ENCODE assay signal across 10 cellular contexts in genomic region chr5:150490296-150490669, GRCh38. TPM values are rescaled to one million over a fixed set of nuclear protein-coding genes. Genes with fewer than 3 reads are reported as not detected.
DNase-seq lines count a peak whose midpoint lies in the region; TF ChIP-seq lines count a peak whose summit lies in the region.
"Had no signal": no experiment of that assay in that cellular context is flagged by ENCODE, and none has a peak within 500 bp of the region (broad histone marks: within the 10 kb centered on the region; RNA-seq: fewer than 3 reads in every experiment).

No MANE protein-coding gene starts in this region.

- H2AK5ac ChIP-seq in neuronal stem cell (ENCODE audit: low read depth, low read length): no peak overlapping the region

- peak overlapping the region; percentile 10 for H2BK5ac ChIP-seq in neuronal stem cell (ENCODE audit: low read length)

- no peak overlapping the region for H2AFZ ChIP-seq in neuronal stem cell (ENCODE audit: low read length)

- DNase-seq in right atrium auricular region (ENCODE audit: low spot score) (no peak), cardiac septum (ENCODE audit: low spot score) (no peak), endothelial cell (ENCODE audit: low spot score) (no peak), neuronal stem cell (ENCODE audit: low spot score) (no peak), epidermal melanocyte (ENCODE audit: insufficient read length, low spot score) (no peak), putamen (ENCODE audit: low spot score) (no peak), HuH-7 (ENCODE audit: low spot score) (no peak)
- no peak for DNase-seq in stimulated activated CD4-positive, alpha-beta T cell treated with anti-CD3 and anti-CD28 coated beads, Interleukin-4, amount 100 ng/mL, for 24 hours
- DNase-seq: activated CD8-positive, alpha-beta memory T cell treated with anti-CD3 and anti-CD28 coated beads for 24 hours; KG1 had no signal

- no peaks in the 10 kb centered on the region for H3K27me3 ChIP-seq in right atrium auricular region
- H3K27me3 ChIP-seq in neuronal stem cell (ENCODE audit: control insufficient read depth in 3 of 3, insufficient read depth in 3 of 3, low read depth in 1 of 3, low read length in 3 of 3): no peaks in the 10 kb centered on the region

- peaks cover 0 to 66% of the 10 kb centered on the region in 2 donors for H3K4me1 ChIP-seq in right atrium auricular region
- H3K4me1 ChIP-seq in neuronal stem cell (ENCODE audit: control insufficient read depth in 2 of 2, insufficient read depth in 1 of 2, low read depth in 1 of 2, low read length in 2 of 2): peaks cover 22 to 43% of the 10 kb centered on the region in 2 donors

- H3K4ac ChIP-seq in neuronal stem cell (ENCODE audit: low read length): no peak overlapping the region

- H3K14ac ChIP-seq in neuronal stem cell (ENCODE audit: low read length): no peak overlapping the region

- no peak overlapping the region for H4K8ac ChIP-seq in neuronal stem cell (ENCODE audit: low read depth, low read length)

- H3K27me3 Mint-ChIP-seq in endothelial cell (ENCODE audit: unreplicated experiment): peaks cover 23% of the 10 kb centered on the region

- H2BK120ac ChIP-seq in neuronal stem cell (ENCODE audit: low read depth, low read length): no peak overlapping the region

- H3K27ac Mint-ChIP-seq in endothelial cell (ENCODE audit: unreplicated experiment): peak overlapping the region; percentile 32

- H3K79me1 ChIP-seq in neuronal stem cell (ENCODE audit: low read depth, low read length): peaks cover 18% of the 10 kb centered on the region

- H3K9ac ChIP-seq in neuronal stem cell (ENCODE audit: low read depth, low read length, poor library complexity): no peak overlapping the region

- H3K23ac ChIP-seq in neuronal stem cell (ENCODE audit: low read depth, low read length, poor library complexity): no peak overlapping the region

- intact Hi-C loops in cardiac septum (cut with DNase I): no loop called here

- H2BK12ac ChIP-seq in neuronal stem cell (ENCODE audit: low read length): no peak overlapping the region

- H3K4me3 ChIP-seq in right atrium auricular region (no peak overlapping the region), neuronal stem cell (ENCODE audit: low read length in 2 of 2) (no peak overlapping the region)

- H4K91ac ChIP-seq in neuronal stem cell (ENCODE audit: low read depth, low read length, poor library complexity): no peak overlapping the region

- TF ChIP-seq CTCF in right atrium auricular region (IDR thresholded peaks at IDR 0.05) (no peak), endothelial cell (IDR thresholded peaks at IDR 0.05; ENCODE audit: unreplicated experiment) (no peak)

- no peak overlapping the region for H3K18ac ChIP-seq in neuronal stem cell (ENCODE audit: low read length)

- H3K9me3 ChIP-seq in right atrium auricular region (no peaks in the 10 kb centered on the region), neuronal stem cell (replicated peaks in 1 of 2; ENCODE audit: control insufficient read depth in 2 of 2, insufficient read depth in 1 of 2, low read depth in 1 of 2, low read length in 2 of 2) (no peaks in the 10 kb centered on the region)

- peaks cover 61% of the 10 kb centered on the region for H3K4me1 Mint-ChIP-seq in endothelial cell (ENCODE audit: unreplicated experiment)

- H3K36me3 ChIP-seq in right atrium auricular region: no peaks in the 10 kb centered on the region
- H3K36me3 ChIP-seq in neuronal stem cell (replicated peaks in 1 of 2; ENCODE audit: control insufficient read depth in 2 of 2, insufficient read depth in 2 of 2, low read length in 2 of 2): peaks cover 0 to 47% of the 10 kb centered on the region in 2 donors

- no peaks in the 10 kb centered on the region for H3K9me3 Mint-ChIP-seq in endothelial cell (ENCODE audit: unreplicated experiment)

- peak overlapping the region; percentile 62 for H3K4me3 Mint-ChIP-seq in endothelial cell (ENCODE audit: unreplicated experiment)

- WGBS in neuronal stem cell (ENCODE audit: extremely low coverage in 2 of 2, insufficient read length in 2 of 2, insufficient replicate concordance in 1 of 2), 2 donors: no CpG with 5 or more reads among the region's 2 CpGs

- peaks cover 45% of the 10 kb centered on the region for H3K36me3 Mint-ChIP-seq in endothelial cell (ENCODE audit: low read depth, unreplicated experiment)

- H3K27ac ChIP-seq in right atrium auricular region: peak overlapping the region; percentile 88 to 97
- no peak overlapping the region for H3K27ac ChIP-seq in neuronal stem cell (replicated peaks; ENCODE audit: low read length)

- no peak overlapping the region for H3K4me2 ChIP-seq in neuronal stem cell (ENCODE audit: insufficient read depth, low read length, poor library complexity, severe bottlenecking)

- H2BK15ac ChIP-seq in neuronal stem cell (ENCODE audit: low read length): no peak overlapping the region

RNA-seq across cellular contexts. Expression of gene NDST1, which starts 17.6 kb away (rescaled TPM):
- 10 to 100 TPM; 81.4 to 91.8 TPM for total RNA-seq in right atrium auricular region
- 67.6 TPM for total RNA-seq in cardiac septum
- 178 TPM for total RNA-seq in endothelial cell (ENCODE audit: unreplicated experiment)
- polyA plus RNA-seq in neuronal stem cell (2013, experiment 1 of 2): 27.1 TPM
- 25.9 TPM for polyA plus RNA-seq in neuronal stem cell (2013, experiment 2 of 2)

RNA-seq across cellular contexts. Expression of gene RPS14, which starts 40.7 kb away (rescaled TPM):
- total RNA-seq in right atrium auricular region (1,000 to 10,000 TPM; 1,334 to 2,461 TPM), cardiac septum (852 TPM), endothelial cell (ENCODE audit: unreplicated experiment) (2,784 TPM)
- 5,106 TPM for polyA plus RNA-seq in neuronal stem cell (2013, experiment 1 of 2)
- polyA plus RNA-seq in neuronal stem cell (2013, experiment 2 of 2): 5,095 TPM
